27 cellular contexts compared by ENCODE assay signal in genomic region chr13:111609631-111610030, GRCh38.
"Had no signal": no experiment of that assay in that cellular context is flagged by ENCODE, and none has a peak within 500 bp of the region (broad histone marks: within the 10 kb centered on the region; RNA-seq: fewer than 3 reads in every experiment).

No MANE protein-coding gene starts in this region.

- H3K9me3 Mint-ChIP-seq: activated B cell treated with CpG ODN at 0.5 μM for 24 hours; activated CD8-positive, alpha-beta T cell treated with anti-CD3 and anti-CD28 coated beads for 36 hours; activated T-cell treated with anti-CD3 and anti-CD28 coated beads, Interleukin-2, amount 50 U/mL, for 4 hours; activated T-helper 17 cell treated with anti-CD3 and anti-CD28 coated beads, Interleukin-2, amount 50 U/mL, for 72 hours; T-helper 2 cell treated with Interferon-gamma antibody and Interleukin-4, amounts not matched to agents 5 μg/mL and 100 μg/mL, for 36 hours had no signal

- H3K27ac Mint-ChIP-seq: activated B cell treated with CpG ODN at 0.5 μM for 24 hours; activated CD8-positive, alpha-beta T cell treated with anti-CD3 and anti-CD28 coated beads for 36 hours; activated naive CD8-positive, alpha-beta T cell; activated T-helper 17 cell treated with anti-CD3 and anti-CD28 coated beads, Interleukin-2, amount 50 U/mL, for 72 hours; dendritic cell treated with granulocyte-macrophage colony-stimulating factor and Interleukin-4, amounts not matched to agents 40 ng/mL and 50 ng/mL, for 4 days; endodermal cell; T-helper 17 cell; T-helper 2 cell treated with Interferon-gamma antibody and Interleukin-4, amounts not matched to agents 5 μg/mL and 100 μg/mL, for 36 hours had no signal

- H3K4me3 Mint-ChIP-seq: activated B cell treated with CpG ODN at 0.5 μM for 24 hours; activated CD8-positive, alpha-beta T cell treated with anti-CD3 and anti-CD28 coated beads for 36 hours; activated naive CD8-positive, alpha-beta T cell; activated T-cell treated with anti-CD3 and anti-CD28 coated beads, Interleukin-2, amount 50 U/mL, for 4 hours; activated T-helper 17 cell treated with anti-CD3 and anti-CD28 coated beads, Interleukin-2, amount 50 U/mL, for 72 hours; dendritic cell treated with granulocyte-macrophage colony-stimulating factor and Interleukin-4, amounts not matched to agents 40 ng/mL and 50 ng/mL, for 4 days; endodermal cell; T-helper 17 cell; T-helper 2 cell treated with Interferon-gamma antibody and Interleukin-4, amounts not matched to agents 5 μg/mL and 100 μg/mL, for 36 hours had no signal

- H3K4me1 ChIP-seq: colonic mucosa had no signal

- H3K9me3 ChIP-seq: colonic mucosa had no signal

- H3K27me3 Mint-ChIP-seq: activated B cell treated with CpG ODN at 0.5 μM for 24 hours; activated CD8-positive, alpha-beta T cell treated with anti-CD3 and anti-CD28 coated beads for 36 hours; dendritic cell treated with granulocyte-macrophage colony-stimulating factor and Interleukin-4, amounts not matched to agents 40 ng/mL and 50 ng/mL, for 4 days had no signal

- H3K36me3 ChIP-seq: brain microvascular endothelial cell, colonic mucosa, WERI-Rb-1 had no signal

- H3K4me3 ChIP-seq: colonic mucosa, dorsolateral prefrontal cortex had no signal

- H3K27me3 ChIP-seq: brain microvascular endothelial cell, colonic mucosa had no signal

- DNase-seq: activated B cell treated with CpG ODN at 0.5 μM for 24 hours; activated CD4-positive, alpha-beta T cell treated with anti-CD3 and anti-CD28 coated beads for 48 hours; activated CD4-positive, alpha-beta T cell treated with anti-CD3 and anti-CD28 coated beads, Interleukin-2, amount 50 U/mL, for 1 hour; activated CD4-positive, alpha-beta T cell treated with anti-CD3 and anti-CD28 coated beads, Interleukin-2, amount 50 U/mL, for 48 hours; activated CD8-positive, alpha-beta memory T cell treated with anti-CD3 and anti-CD28 coated beads for 24 hours; activated CD8-positive, alpha-beta T cell treated with anti-CD3 and anti-CD28 coated beads for 36 hours; activated gamma-delta T cell; activated naive CD4-positive, alpha-beta T cell treated with anti-CD3 and anti-CD28 coated beads, Interleukin-2, amount 50 U/mL, for 16 hours; activated naive CD4-positive, alpha-beta T cell treated with Interleukin-2 at 50 U/mL for 16 hours; activated T-cell treated with anti-CD3 and anti-CD28 coated beads, Interleukin-2, amount 50 U/mL, for 4 hours; amniotic stem cell; anterior cingulate cortex; brain microvascular endothelial cell; caudate nucleus; colonic mucosa; effector memory CD4-positive, alpha-beta T cell; foreskin fibroblast; T-helper 1 cell; T-helper 17 cell; T1000; WERI-Rb-1 had no signal

- H3K4me1 Mint-ChIP-seq: activated B cell treated with CpG ODN at 0.5 μM for 24 hours; activated T-helper 17 cell treated with anti-CD3 and anti-CD28 coated beads, Interleukin-2, amount 50 U/mL, for 72 hours; endodermal cell; T-helper 17 cell had no signal

- H3K27ac ChIP-seq: brain microvascular endothelial cell, colonic mucosa, dorsolateral prefrontal cortex, WERI-Rb-1 had no signal
